ENCODE assay signal across 16 cellular contexts in genomic region chr13:26456578-26457119, GRCh38.
"Had no signal": no experiment of that assay in that cellular context is flagged by ENCODE, and none has a peak within 500 bp of the region (broad histone marks: within the 10 kb centered on the region; RNA-seq: fewer than 3 reads in every experiment).

No MANE protein-coding gene starts in this region.

- H3K27me3 ChIP-seq: tibial artery, upper lobe of left lung, vagina had no signal

- DNase-seq: cerebellar nuclear complex; endodermal cell; erythroblast; head of caudate nucleus; hippocampal formation; kidney glomerular epithelial cell; naive thymus-derived CD4-positive, alpha-beta T cell; nephron progenitor cell; psoas muscle; retina; stimulated activated CD4-positive, alpha-beta T cell treated with anti-CD3 and anti-CD28 coated beads, Interleukin-4, amount 100 ng/mL, for 24 hours; tibial artery; upper lobe of left lung had no signal

- ATAC-seq: naive thymus-derived CD4-positive, alpha-beta T cell; stimulated activated memory B cell treated with anti-CD40 and anti-IgM and Interleukin-4, amounts not matched to agents 10 μg/mL and 1 μg/mL and 100 μg/mL, for 72 hours had no signal

- H3K27ac ChIP-seq: foreskin keratinocyte, psoas muscle, tibial artery, vagina had no signal

- H3K4me3 ChIP-seq: psoas muscle, tibial artery, upper lobe of left lung, vagina had no signal

- H3K9me3 ChIP-seq: psoas muscle, tibial artery, upper lobe of left lung, vagina had no signal

- H3K4me1 ChIP-seq: foreskin keratinocyte, psoas muscle, vagina had no signal

- H3K36me3 ChIP-seq: tibial artery, upper lobe of left lung, vagina had no signal
